In the genomic region with DNA sequence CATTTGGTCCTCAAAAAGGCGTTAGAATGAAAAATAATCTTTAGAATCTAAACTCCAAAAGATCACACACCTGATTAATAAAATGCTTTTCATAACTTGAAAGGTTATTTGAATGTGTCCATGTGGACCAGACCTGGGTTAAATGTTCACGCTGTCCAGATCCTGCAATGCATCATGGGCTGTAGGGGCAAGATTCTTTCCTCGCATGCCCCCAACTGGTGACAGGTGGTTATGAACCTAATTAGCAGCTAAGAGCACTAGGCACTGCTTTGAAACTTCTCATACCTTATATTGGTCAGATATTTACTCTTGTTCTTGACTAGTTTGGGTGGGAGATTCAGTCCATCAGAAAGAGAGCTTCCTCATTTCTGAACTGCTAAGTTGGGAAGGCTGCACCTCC, we compare ENCODE assay signal across 8 cellular contexts. TPM values are rescaled to one million over a fixed set of nuclear protein-coding genes. Genes with fewer than 3 reads are reported as not detected.
DNase-seq lines count a peak whose midpoint lies in the region; ATAC-seq lines count a peak whose summit lies in the region.

No MANE protein-coding gene starts in this region.

- ATAC-seq in GM18909 (IDR thresholded peaks at IDR 0.05; ENCODE audit: poor library complexity, unreplicated experiment): peak; percentile 85
- ATAC-seq in HG03103 (IDR thresholded peaks at IDR 0.05; ENCODE audit: low read depth, unreplicated experiment): peak; percentile 79

- DNase-seq in D341Med (ENCODE audit: low spot score) (peak; percentile 52), RPMI7951 (ENCODE audit: low read depth) (peak; percentile 5), left kidney (ENCODE audit: low read depth, low spot score) (peak; percentile 45), T1000 (lab: John Stamatoyannopoulos, UW) (no peak), NCI-H1092 (lab: John Stamatoyannopoulos, UW) (no peak), midbrain (lab: John Stamatoyannopoulos, UW) (no peak)

RNA-seq across cellular contexts. Expression of gene PIP5K1B, which starts 19.3 kb away (rescaled TPM):
- total RNA-seq in RPMI7951 (2014; rRNA removed; shearing (Covaris generic)): not detected in 2 replicates

Comparison
In these comparisons a context has a peak if more than half of its experiments do, and no peak if none do; other contexts are left out.
1. DNase-seq: peak in D341Med (single experiment), RPMI7951 (single experiment) and left kidney (single experiment); none in T1000 (single experiment), NCI-H1092 (single experiment) and midbrain (single experiment).